Comparison of ENCODE assay signal across 8 cellular contexts in the genomic region with DNA sequence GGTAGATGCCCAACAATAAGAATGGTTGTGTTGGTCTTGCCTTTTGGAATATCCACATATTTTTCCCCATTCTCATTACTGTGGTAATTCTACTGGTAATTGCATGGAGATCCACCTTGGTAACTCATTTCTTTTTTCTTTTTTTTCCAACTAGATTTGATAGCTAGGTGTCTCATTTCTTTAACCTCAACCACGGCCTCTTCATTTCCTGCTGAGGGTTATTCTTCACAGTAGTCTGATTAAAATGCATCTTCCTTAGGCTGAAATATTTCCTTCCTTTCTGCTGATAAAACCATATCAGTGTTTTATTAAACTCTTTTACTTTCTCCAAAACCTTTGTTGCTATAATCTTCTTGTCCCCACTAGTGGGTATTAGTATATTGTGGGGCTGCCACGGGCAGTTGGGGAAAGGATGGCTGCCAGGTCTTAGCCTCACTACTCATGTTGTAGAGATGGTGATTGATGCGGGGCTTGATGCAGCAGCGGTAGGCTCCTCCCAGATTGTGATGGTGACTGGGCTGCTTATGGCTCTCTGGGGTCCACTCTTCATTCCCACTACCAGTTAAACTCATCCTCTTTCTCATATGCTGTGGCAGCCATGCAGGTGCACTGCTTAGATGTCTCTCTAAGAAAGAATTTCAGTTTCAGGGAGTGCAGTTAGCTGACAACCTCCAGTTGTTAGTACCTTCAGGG. TPM values are rescaled to one million over a fixed set of nuclear protein-coding genes. Genes with fewer than 3 reads are reported as not detected.
A peak's percentile ranks its signal among the peaks of the same experiment; 100 is the strongest.
DNase-seq lines count a peak whose midpoint lies in the region; ATAC-seq and TF ChIP-seq lines count a peak whose summit lies in the region.
"Had no signal": no experiment of that assay in that cellular context is flagged by ENCODE, and none has a peak within 500 bp of the region (broad histone marks: within the 10 kb centered on the region; RNA-seq: fewer than 3 reads in every experiment).

No MANE protein-coding gene starts in this region.

- intact Hi-C loops in mucosa of descending colon (cut with DNase I, micrococcal nuclease) = no loop called here

- no peaks in the 10 kb centered on the region for H3K9me3 ChIP-seq in mucosa of descending colon
- H3K9me3 ChIP-seq: tibial nerve had no signal

- no peaks in the 10 kb centered on the region for H3K27me3 Mint-ChIP-seq in IgD-negative memory B cell

- peak overlapping the region in 2 of 4 donors; percentile 15 to 77 for H3K4me3 Mint-ChIP-seq in IgD-negative memory B cell

- H3K27ac Mint-ChIP-seq in IgD-negative memory B cell = peak overlapping the region in 2 of 3 donors; percentile 40 to 97

- H3K9me3 Mint-ChIP-seq in IgD-negative memory B cell = no peaks in the 10 kb centered on the region

- no peak overlapping the region for H3K4me3 ChIP-seq in mucosa of descending colon
- H3K4me3 ChIP-seq: tibial nerve had no signal

- no peaks in the 10 kb centered on the region for H3K36me3 Mint-ChIP-seq in IgD-negative memory B cell

- ATAC-seq in GM18907 (IDR thresholded peaks at IDR 0.05; ENCODE audit: unreplicated experiment) (peak; percentile 62), GM21723 (IDR thresholded peaks at IDR 0.05; ENCODE audit: unreplicated experiment) (peak; percentile 78), mucosa of descending colon (peak; percentile 19)

- no peaks in the 10 kb centered on the region for H3K36me3 ChIP-seq in mucosa of descending colon (ENCODE audit: low read depth)
- H3K36me3 ChIP-seq: tibial nerve had no signal

- DNase-seq in mucosa of descending colon (no peak), midbrain (lab: John Stamatoyannopoulos, UW) (no peak), NOMO-1 treated with dmso at 0.1 percent for 144 hours (lab: John Stamatoyannopoulos, UW; ENCODE audit: unreplicated experiment) (no peak)
- no peak for DNase-seq in activated effector memory CD4-positive, alpha-beta T cell treated with anti-CD3 and anti-CD28 coated beads, Interleukin-2, amount 50 U/mL, for 16 hours

- H3K4me1 Mint-ChIP-seq in IgD-negative memory B cell = peaks cover 19 to 36% (median 33%) of the 10 kb centered on the region in 3 donors

- TF ChIP-seq CTCF in mucosa of descending colon (IDR thresholded peaks at IDR 0.05) = no peak

- no peaks in the 10 kb centered on the region for H3K4me1 ChIP-seq in mucosa of descending colon (ENCODE audit: low read depth)
- H3K4me1 ChIP-seq: tibial nerve had no signal

RNA-seq across cellular contexts. Expression of a gene that starts 35.9 kb away (rescaled TPM):
- 61.1 TPM for polyA plus RNA-seq in IgD-negative memory B cell
- 10 to 100 TPM; 34.2 to 43.3 (median 41.8) TPM for total RNA-seq in mucosa of descending colon

Comparison
In these comparisons a context has a peak if more than half of its experiments do, and no peak if none do; other contexts are left out.
1. ATAC-seq: peak in every context shown above with its lines; median percentile 78 in GM21723; 62 in GM18907; 19 in mucosa of descending colon.